1 cellular context compared by ENCODE assay signal in the genomic region with DNA sequence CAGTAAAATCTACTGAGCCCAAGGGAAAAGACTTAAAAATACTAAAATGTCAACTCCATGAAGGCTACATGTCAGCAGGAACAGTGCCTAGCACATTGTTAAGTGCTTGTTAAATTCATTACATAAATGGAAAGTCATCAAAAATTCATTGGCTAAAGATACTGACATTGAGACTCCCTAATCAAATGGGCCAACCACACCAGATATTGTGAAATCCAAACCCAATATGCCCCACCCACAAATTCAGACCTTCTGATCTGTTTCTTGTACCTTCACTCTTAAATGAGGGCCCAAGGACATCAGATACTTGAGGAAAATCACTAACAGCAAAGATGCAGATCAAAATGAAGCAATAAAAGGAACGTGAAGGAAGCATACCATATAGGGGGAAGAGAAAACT.
TF ChIP-seq lines count a peak whose summit lies in the region.

No MANE protein-coding gene starts in this region.

TF ChIP-seq in SK-N-SH, 30 proteins besides CTCF, POLR2A, EP300 and RAD21:
- no peak for TF ChIP-seq YY1 (IDR thresholded peaks at IDR 0.05; ENCODE audit: low read depth)
- TF ChIP-seq FOSL2 (IDR thresholded peaks at IDR 0.05; ENCODE audit: borderline replicate concordance, low read depth) = no peak
- TF ChIP-seq, protein P1, sequence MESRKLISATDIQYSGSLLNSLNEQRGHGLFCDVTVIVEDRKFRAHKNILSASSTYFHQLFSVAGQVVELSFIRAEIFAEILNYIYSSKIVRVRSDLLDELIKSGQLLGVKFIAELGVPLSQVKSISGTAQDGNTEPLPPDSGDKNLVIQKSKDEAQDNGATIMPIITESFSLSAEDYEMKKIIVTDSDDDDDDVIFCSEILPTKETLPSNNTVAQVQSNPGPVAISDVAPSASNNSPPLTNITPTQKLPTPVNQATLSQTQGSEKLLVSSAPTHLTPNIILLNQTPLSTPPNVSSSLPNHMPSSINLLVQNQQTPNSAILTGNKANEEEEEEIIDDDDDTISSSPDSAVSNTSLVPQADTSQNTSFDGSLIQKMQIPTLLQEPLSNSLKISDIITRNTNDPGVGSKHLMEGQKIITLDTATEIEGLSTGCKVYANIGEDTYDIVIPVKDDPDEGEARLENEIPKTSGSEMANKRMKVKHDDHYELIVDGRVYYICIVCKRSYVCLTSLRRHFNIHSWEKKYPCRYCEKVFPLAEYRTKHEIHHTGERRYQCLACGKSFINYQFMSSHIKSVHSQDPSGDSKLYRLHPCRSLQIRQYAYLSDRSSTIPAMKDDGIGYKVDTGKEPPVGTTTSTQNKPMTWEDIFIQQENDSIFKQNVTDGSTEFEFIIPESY (IDR thresholded peaks at IDR 0.05; ENCODE audit: borderline replicate concordance, low read depth) = no peak
- TF ChIP-seq, protein P2, sequence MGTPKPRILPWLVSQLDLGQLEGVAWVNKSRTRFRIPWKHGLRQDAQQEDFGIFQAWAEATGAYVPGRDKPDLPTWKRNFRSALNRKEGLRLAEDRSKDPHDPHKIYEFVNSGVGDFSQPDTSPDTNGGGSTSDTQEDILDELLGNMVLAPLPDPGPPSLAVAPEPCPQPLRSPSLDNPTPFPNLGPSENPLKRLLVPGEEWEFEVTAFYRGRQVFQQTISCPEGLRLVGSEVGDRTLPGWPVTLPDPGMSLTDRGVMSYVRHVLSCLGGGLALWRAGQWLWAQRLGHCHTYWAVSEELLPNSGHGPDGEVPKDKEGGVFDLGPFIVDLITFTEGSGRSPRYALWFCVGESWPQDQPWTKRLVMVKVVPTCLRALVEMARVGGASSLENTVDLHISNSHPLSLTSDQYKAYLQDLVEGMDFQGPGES (IDR thresholded peaks at IDR 0.05; ENCODE audit: low read depth, low read length) = no peak
- no peak for TF ChIP-seq MXI1 (IDR thresholded peaks at IDR 0.05; ENCODE audit: low read depth, low read length)
